21 cellular contexts compared by ENCODE assay signal in genomic region chr1:66731462-66731861, GRCh38. TPM values are rescaled to one million over a fixed set of nuclear protein-coding genes. Genes with fewer than 3 reads are reported as not detected.
A peak's percentile ranks its signal among the peaks of the same experiment; 100 is the strongest.
DNase-seq lines count a peak whose midpoint lies in the region; ATAC-seq, FAIRE-seq and TF ChIP-seq lines count a peak whose summit lies in the region.
"Had no signal": no experiment of that assay in that cellular context is flagged by ENCODE, and none has a peak within 500 bp of the region (broad histone marks: within the 10 kb centered on the region; RNA-seq: fewer than 3 reads in every experiment).

No MANE protein-coding gene starts in this region.

- TF ChIP-seq POLR2A in H54 (IDR thresholded peaks at IDR 0.05; ENCODE audit: low read depth, low read length): no peak

- DNase-seq in M059J (ENCODE audit: low read depth) (peak; percentile 8), H54 (ENCODE audit: insufficient read length, low spot score) (no peak), NCI-H2081 (lab: John Stamatoyannopoulos, UW) (no peak)
- DNase-seq: activated CD4-positive, alpha-beta T cell treated with anti-CD3 and anti-CD28 coated beads for 48 hours; body of pancreas; erythroblast; mesenchymal stem cell; nephron progenitor cell; psoas muscle; SIG-M5; spleen; stimulated activated naive CD4-positive, alpha-beta T cell treated with Interleukin-2 at 50 U/mL for 16 hours; T-helper 9 cell had no signal

- FAIRE-seq in H54 (lab: Jason Lieb, UNC): no peak
- FAIRE-seq: G401.6, islet of Langerhans, urothelium cell line had no signal

- ATAC-seq in GM18498 (IDR thresholded peaks at IDR 0.05; ENCODE audit: unreplicated experiment) (peak; percentile 65), GM19025 (IDR thresholded peaks at IDR 0.05; ENCODE audit: low read depth, unreplicated experiment) (peak; percentile 41), HG02870 (IDR thresholded peaks at IDR 0.05; ENCODE audit: unreplicated experiment) (peak; percentile 60), HG02571 (IDR thresholded peaks at IDR 0.05; ENCODE audit: unreplicated experiment) (no peak), GM21825 (IDR thresholded peaks at IDR 0.05; ENCODE audit: unreplicated experiment) (no peak)
- ATAC-seq: body of pancreas, psoas muscle had no signal

RNA-seq across cellular contexts. Expression of gene DYNLT5, which starts 20.8 kb away (rescaled TPM):
- total RNA-seq in M059J (2014; rRNA removed; shearing (Covaris generic)): 5.2 and 7.8 TPM in 2 replicates
- total RNA-seq: body of pancreas had no signal

Comparison
In these comparisons a context has a peak if more than half of its experiments do, and no peak if none do; other contexts are left out.
1. ATAC-seq: peak in GM18498 (single experiment), GM19025 (single experiment) and HG02870 (single experiment); none in HG02571 (single experiment) and GM21825 (single experiment).